ENCODE assay signal across 12 cellular contexts in the genomic region with DNA sequence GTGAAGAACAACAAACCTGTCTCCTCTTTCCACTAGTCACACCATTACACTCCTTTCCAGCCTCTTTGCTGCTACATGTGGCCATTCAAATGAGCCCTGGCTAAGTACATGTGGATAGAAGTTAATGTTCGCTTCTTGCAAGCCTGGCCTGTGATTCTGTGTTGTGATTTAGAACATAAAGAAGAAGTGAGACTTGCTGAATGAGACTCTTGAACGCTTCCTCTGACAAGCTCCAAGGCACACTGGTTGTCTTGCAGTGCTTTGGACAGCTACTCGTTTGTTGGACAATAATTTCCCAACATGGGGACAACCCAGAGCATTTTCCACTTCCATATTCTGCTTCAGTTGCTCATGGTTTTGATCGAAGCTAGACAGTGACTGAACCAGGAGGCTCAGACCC. TPM values are rescaled to one million over a fixed set of nuclear protein-coding genes. Genes with fewer than 3 reads are reported as not detected.
DNase-seq lines count a peak whose midpoint lies in the region; ATAC-seq lines count a peak whose summit lies in the region.
"Had no signal": no experiment of that assay in that cellular context is flagged by ENCODE, and none has a peak within 500 bp of the region (broad histone marks: within the 10 kb centered on the region; RNA-seq: fewer than 3 reads in every experiment).

No MANE protein-coding gene starts in this region.

- intact Hi-C loops in cardiac septum (cut with DNase I) = no loop called here

- H3K27me3 Mint-ChIP-seq in stimulated activated memory B cell treated with anti-CD40 and anti-IgM and Interleukin-4, amounts not matched to agents 10 μg/mL and 1 μg/mL and 100 μg/mL, for 72 hours = peaks cover 46% of the 10 kb centered on the region

- H3K9me3 Mint-ChIP-seq in stimulated activated memory B cell treated with anti-CD40 and anti-IgM and Interleukin-4, amounts not matched to agents 10 μg/mL and 1 μg/mL and 100 μg/mL, for 72 hours = no peaks in the 10 kb centered on the region
- H3K9me3 Mint-ChIP-seq: activated CD4-positive, alpha-beta memory T cell treated with anti-CD3 and anti-CD28 coated beads for 36 hours; activated naive CD8-positive, alpha-beta T cell treated with anti-CD3 and anti-CD28 coated beads for 36 hours had no signal

- DNase-seq in cardiac septum (ENCODE audit: low spot score) (no peak), GM19240 (ENCODE audit: insufficient read length, low spot score) (no peak)
- no peak for DNase-seq in stimulated activated naive CD4-positive, alpha-beta T cell treated with Interleukin-2 at 50 U/mL for 16 hours (lab: John Stamatoyannopoulos, UW)
- DNase-seq: activated CD4-positive, alpha-beta memory T cell treated with anti-CD3 and anti-CD28 coated beads for 36 hours; activated naive CD8-positive, alpha-beta T cell treated with anti-CD3 and anti-CD28 coated beads for 36 hours; midbrain; NCI-H2227 treated with DMSO at 0.1 percent for 48 hours had no signal

- H3K4me3 Mint-ChIP-seq in stimulated activated memory B cell treated with anti-CD40 and anti-IgM and Interleukin-4, amounts not matched to agents 10 μg/mL and 1 μg/mL and 100 μg/mL, for 72 hours = no peak overlapping the region
- H3K4me3 Mint-ChIP-seq: activated CD4-positive, alpha-beta memory T cell treated with anti-CD3 and anti-CD28 coated beads for 36 hours; activated naive CD8-positive, alpha-beta T cell treated with anti-CD3 and anti-CD28 coated beads for 36 hours had no signal

- H3K4me1 Mint-ChIP-seq in stimulated activated memory B cell treated with anti-CD40 and anti-IgM and Interleukin-4, amounts not matched to agents 10 μg/mL and 1 μg/mL and 100 μg/mL, for 72 hours = peaks cover 36% of the 10 kb centered on the region
- H3K4me1 Mint-ChIP-seq: activated naive CD8-positive, alpha-beta T cell treated with anti-CD3 and anti-CD28 coated beads for 36 hours had no signal

- no peaks in the 10 kb centered on the region for H3K36me3 Mint-ChIP-seq in stimulated activated memory B cell treated with anti-CD40 and anti-IgM and Interleukin-4, amounts not matched to agents 10 μg/mL and 1 μg/mL and 100 μg/mL, for 72 hours
- H3K36me3 Mint-ChIP-seq: activated CD4-positive, alpha-beta memory T cell treated with anti-CD3 and anti-CD28 coated beads for 36 hours; activated naive CD8-positive, alpha-beta T cell treated with anti-CD3 and anti-CD28 coated beads for 36 hours had no signal

- ATAC-seq in GM18909 (IDR thresholded peaks at IDR 0.05; ENCODE audit: poor library complexity, unreplicated experiment) = peak; percentile 67
- peak; percentile 60 for ATAC-seq in GM21723 (IDR thresholded peaks at IDR 0.05; ENCODE audit: unreplicated experiment)
- peak; percentile 55 for ATAC-seq in HG03378 (IDR thresholded peaks at IDR 0.05; ENCODE audit: unreplicated experiment)
- ATAC-seq in stimulated activated memory B cell treated with anti-CD40 and anti-IgM and Interleukin-4, amounts not matched to agents 10 μg/mL and 1 μg/mL and 100 μg/mL, for 72 hours = peak; percentile 89
- ATAC-seq: sciatic nerve had no signal

- peak overlapping the region; percentile 48 for H3K27ac Mint-ChIP-seq in stimulated activated memory B cell treated with anti-CD40 and anti-IgM and Interleukin-4, amounts not matched to agents 10 μg/mL and 1 μg/mL and 100 μg/mL, for 72 hours
- H3K27ac Mint-ChIP-seq: activated CD4-positive, alpha-beta memory T cell treated with anti-CD3 and anti-CD28 coated beads for 36 hours; activated naive CD8-positive, alpha-beta T cell treated with anti-CD3 and anti-CD28 coated beads for 36 hours had no signal

RNA-seq across cellular contexts. Expression of a gene that starts 57.3 kb away (rescaled TPM):
- total RNA-seq in cardiac septum = 1.1 TPM
